12 cellular contexts compared by ENCODE assay signal in the genomic region with DNA sequence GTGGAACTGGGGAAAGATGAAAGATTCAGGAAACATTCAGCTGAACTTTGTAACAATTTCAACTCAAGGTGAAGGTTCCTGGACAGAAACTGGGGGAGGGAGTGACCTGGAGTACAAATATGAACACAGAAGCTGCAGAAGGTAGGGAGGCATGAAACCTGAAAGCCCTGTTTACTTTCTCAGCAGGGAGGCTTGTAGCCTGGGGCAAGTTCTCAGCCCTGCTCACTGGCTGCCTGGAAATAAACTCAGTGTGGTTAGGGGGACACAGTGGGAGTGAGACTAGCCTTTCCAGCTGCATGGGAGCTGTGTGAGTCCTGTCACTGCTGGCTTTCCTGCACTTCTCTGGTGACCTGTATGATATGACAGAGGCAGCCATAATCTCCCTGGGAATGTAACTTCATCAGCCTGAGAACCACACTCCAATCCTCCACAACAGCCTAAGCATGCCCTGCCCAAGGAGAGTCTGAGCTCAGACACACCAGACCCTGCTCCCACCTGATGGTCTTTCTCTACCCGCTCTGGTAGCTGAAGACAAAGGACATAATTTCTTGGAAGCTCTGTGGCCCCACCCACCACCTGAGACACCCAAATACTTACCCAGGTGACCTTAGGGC.
DNase-seq lines count a peak whose midpoint lies in the region; ATAC-seq, FAIRE-seq and TF ChIP-seq lines count a peak whose summit lies in the region.
"Had no signal": no experiment of that assay in that cellular context is flagged by ENCODE, and none has a peak within 500 bp of the region (broad histone marks: within the 10 kb centered on the region; RNA-seq: fewer than 3 reads in every experiment).

No MANE protein-coding gene starts in this region.

- no peak overlapping the region for H2BK5ac ChIP-seq in neuronal stem cell (ENCODE audit: low read length)

- no peak overlapping the region for H3K14ac ChIP-seq in neuronal stem cell (ENCODE audit: low read length)

- H4K91ac ChIP-seq in neuronal stem cell (ENCODE audit: low read depth, low read length, poor library complexity), result no peak overlapping the region

- H2AK5ac ChIP-seq in neuronal stem cell (ENCODE audit: low read depth, low read length), result no peak overlapping the region

- H3K27me3 ChIP-seq in neuronal stem cell (ENCODE audit: control insufficient read depth in 3 of 3, insufficient read depth in 3 of 3, low read depth in 1 of 3, low read length in 3 of 3), result no peaks in the 10 kb centered on the region

- no CpG with 5 or more reads among the region's 1 CpG for WGBS in neuronal stem cell (ENCODE audit: extremely low coverage in 2 of 2, insufficient read length in 2 of 2, insufficient replicate concordance in 1 of 2), 2 donors

- ATAC-seq in GM18868 (IDR thresholded peaks at IDR 0.05; ENCODE audit: unreplicated experiment) (peak; percentile 18), GM21360 (IDR thresholded peaks at IDR 0.05; ENCODE audit: unreplicated experiment) (no peak)
- ATAC-seq: CD8-positive, alpha-beta T cell had no signal

- H2AFZ ChIP-seq in neuronal stem cell (ENCODE audit: low read length), result peak overlapping the region; percentile 66

- no peak overlapping the region for H3K18ac ChIP-seq in neuronal stem cell (ENCODE audit: low read length)

- no peak overlapping the region for H3K23ac ChIP-seq in neuronal stem cell (ENCODE audit: low read depth, low read length, poor library complexity)

- no peak overlapping the region for H3K4me2 ChIP-seq in neuronal stem cell (ENCODE audit: insufficient read depth, low read length, poor library complexity, severe bottlenecking)

- no peak overlapping the region for H2BK15ac ChIP-seq in neuronal stem cell (ENCODE audit: low read length)

- no peak overlapping the region for H2BK12ac ChIP-seq in neuronal stem cell (ENCODE audit: low read length)

- peaks cover 0 to 8% of the 10 kb centered on the region in 2 donors for H3K9me3 ChIP-seq in neuronal stem cell (replicated peaks in 1 of 2; ENCODE audit: control insufficient read depth in 2 of 2, insufficient read depth in 1 of 2, low read depth in 1 of 2, low read length in 2 of 2)

- FAIRE-seq in H54 (lab: Jason Lieb, UNC), result no peak

- TF ChIP-seq POLR2A in H54 (IDR thresholded peaks at IDR 0.05; ENCODE audit: low read depth, low read length), result no peak

- no peak overlapping the region for H3K27ac ChIP-seq in neuronal stem cell (replicated peaks; ENCODE audit: low read length)
- H3K27ac ChIP-seq: HL-60 had no signal

- no peaks in the 10 kb centered on the region for H3K79me1 ChIP-seq in neuronal stem cell (ENCODE audit: low read depth, low read length)

- H3K4ac ChIP-seq in neuronal stem cell (ENCODE audit: low read length), result no peak overlapping the region

- peak overlapping the region; percentile 18 for H3K9ac ChIP-seq in neuronal stem cell (ENCODE audit: low read depth, low read length, poor library complexity)

- no peaks in the 10 kb centered on the region for H3K36me3 ChIP-seq in neuronal stem cell (replicated peaks in 1 of 2; ENCODE audit: control insufficient read depth in 2 of 2, insufficient read depth in 2 of 2, low read length in 2 of 2)

- no peak overlapping the region for H3K4me3 ChIP-seq in neuronal stem cell (ENCODE audit: low read length in 2 of 2)

- no peak overlapping the region for H4K8ac ChIP-seq in neuronal stem cell (ENCODE audit: low read depth, low read length)

- DNase-seq in LoVo (ENCODE audit: low spot score) (peak; percentile 74), brain pericyte (ENCODE audit: low read depth, low spot score) (peak; percentile 81), neuronal stem cell (ENCODE audit: low spot score) (no peak), H54 (ENCODE audit: insufficient read length, low spot score) (no peak), CD1c-positive myeloid dendritic cell (ENCODE audit: extremely low spot score) (no peak), inferior parietal cortex (ENCODE audit: extremely low spot score) (no peak)
- DNase-seq: activated naive CD8-positive, alpha-beta T cell treated with anti-CD3 and anti-CD28 coated beads, Interleukin-2, amount 10 ng/mL, durations not matched to agents 7 days and 5 days; CD8-positive, alpha-beta T cell; dermis blood vessel endothelial cell had no signal

- no peak overlapping the region for H2BK120ac ChIP-seq in neuronal stem cell (ENCODE audit: low read depth, low read length)

- no peaks in the 10 kb centered on the region for H3K4me1 ChIP-seq in neuronal stem cell (ENCODE audit: control insufficient read depth in 2 of 2, insufficient read depth in 1 of 2, low read depth in 1 of 2, low read length in 2 of 2)

Comparison
In these comparisons a context has a peak if more than half of its experiments do, and no peak if none do; other contexts are left out.
1. DNase-seq: peak in LoVo (single experiment) and brain pericyte (single experiment); none in neuronal stem cell (single experiment), H54 (single experiment), CD1c-positive myeloid dendritic cell (single experiment) and inferior parietal cortex (single experiment).